22 cellular contexts compared by ENCODE assay signal in the genomic region with DNA sequence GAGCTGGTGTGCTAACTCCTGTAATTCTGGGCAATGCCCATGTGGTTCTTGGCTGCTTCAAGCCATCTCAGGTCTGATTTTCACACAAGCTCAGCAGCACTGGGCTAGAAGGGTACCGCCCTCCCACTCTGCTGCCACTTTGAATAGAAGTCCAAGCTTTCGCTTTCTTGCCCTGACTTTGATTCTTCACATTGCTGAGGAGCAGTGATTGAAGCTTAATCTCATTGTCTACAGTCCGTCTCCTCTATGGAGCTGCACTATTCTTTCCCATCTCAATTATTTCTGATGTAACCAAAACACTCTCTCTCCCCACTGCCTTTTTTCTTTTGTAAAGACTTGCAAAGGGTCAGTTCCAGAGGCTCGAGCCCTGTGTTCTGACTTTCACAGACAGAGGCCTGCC. TPM values are rescaled to one million over a fixed set of nuclear protein-coding genes. Genes with fewer than 3 reads are reported as not detected.
DNase-seq lines count a peak whose midpoint lies in the region; ATAC-seq, FAIRE-seq and TF ChIP-seq lines count a peak whose summit lies in the region.
"Had no signal": no experiment of that assay in that cellular context is flagged by ENCODE, and none has a peak within 500 bp of the region (broad histone marks: within the 10 kb centered on the region; RNA-seq: fewer than 3 reads in every experiment).

No MANE protein-coding gene starts in this region.

- H3K36me3 ChIP-seq in K562 (ENCODE audit: control insufficient read depth, insufficient read depth, low read length) (no peaks in the 10 kb centered on the region), stomach (peaks cover 0 to 51% (median 30%) of the 10 kb centered on the region in 4 donors)

- H3K4me1 ChIP-seq in K562 (replicated peaks in 1 of 2; ENCODE audit: control insufficient read depth in 2 of 2, insufficient read depth in 2 of 2, low read length in 2 of 2) (no peaks in the 10 kb centered on the region), stomach (no peaks in the 10 kb centered on the region)
- H3K4me1 ChIP-seq: Caco-2 had no signal

- WGBS in K562 (ENCODE audit: insufficient coverage, low coverage, missing lambda C conversion rate) = 15% methylated on average over 4 of the region's 4 CpGs
- 92 to 99% (median 93%) methylated on average over 4 of the region's 4 CpGs for WGBS in stomach, 5 donors

- no peak overlapping the region for H3K27ac ChIP-seq in K562 (ENCODE audit: extremely low read depth, low read depth, low read length)
- H3K27ac ChIP-seq in stomach = no peak overlapping the region
- H3K27ac ChIP-seq: GM23248 had no signal

- no peak overlapping the region for H3K4me2 ChIP-seq in K562 (ENCODE audit: insufficient read depth, low read length)

- TF ChIP-seq CTCF in K562 (IDR thresholded peaks at IDR 0.05 in 2 of 3, conservative IDR thresholded peaks at IDR 0.05 in 1 of 3; ENCODE audit: insufficient read depth in 2 of 3, low read depth in 1 of 3, low read length in 3 of 3) = no peak
- TF ChIP-seq CTCF in neural crest cell (conservative IDR thresholded peaks at IDR 0.05) = no peak
- TF ChIP-seq CTCF in stomach (IDR thresholded peaks at IDR 0.05) = no peak

- CTCF ChIA-PET in K562 (lab: Yijun Ruan, JAX; ENCODE audit: low intra/inter-chr PET ratio) = no interaction called here

- H3K27me3 ChIP-seq in K562 (ENCODE audit: control insufficient read depth in 2 of 2, insufficient read depth in 2 of 2, low read length in 2 of 2) = peaks cover 11 to 41% of the 10 kb centered on the region in 2 experiments; a peak in 4 of 5 replicates
- H3K27me3 ChIP-seq in stomach = no peaks in the 10 kb centered on the region

- in situ Hi-C loops in K562 (cut with MboI) = no loop called here

- no peaks in the 10 kb centered on the region for H3K9me1 ChIP-seq in K562 (ENCODE audit: control insufficient read depth, insufficient read depth, low read length)

- H3K27me3 Mint-ChIP-seq in neural crest cell (ENCODE audit: low read depth) = no peaks in the 10 kb centered on the region
- H3K27me3 Mint-ChIP-seq: CD4-positive, alpha-beta memory T cell had no signal

- no peak for TF ChIP-seq EP300 in K562 (IDR thresholded peaks at IDR 0.05; ENCODE audit: low read length)
- TF ChIP-seq EP300 in stomach (IDR thresholded peaks at IDR 0.05) = no peak

- no peak overlapping the region for H3K4me3 ChIP-seq in K562
- H3K4me3 ChIP-seq in stomach = no peak overlapping the region
- H3K4me3 ChIP-seq: GM23248 had no signal

- FAIRE-seq in K562 (lab: Jason Lieb, UNC) = no peak
- FAIRE-seq: G401.6, GM12892, GM19239, H1 had no signal

- H3K36me3 Mint-ChIP-seq in neural crest cell (ENCODE audit: low read depth) = no peaks in the 10 kb centered on the region

- no peaks in the 10 kb centered on the region for H3K9me3 ChIP-seq in K562 (replicated peaks; ENCODE audit: control insufficient read depth, insufficient read depth, low read depth, low read length)
- H3K9me3 ChIP-seq in stomach = no peaks in the 10 kb centered on the region
- H3K9me3 ChIP-seq: Caco-2 had no signal

- H2AFZ ChIP-seq in K562 (ENCODE audit: low read depth, low read length) = no peak overlapping the region
- H2AFZ ChIP-seq: GM23248 had no signal

- DNase-seq in K562 (ENCODE audit: extremely low read depth in 1 of 4, low spot score in 3 of 4) (no peak), neural crest cell (ENCODE audit: low read depth, low spot score) (peak; percentile 6), retina (peak; percentile 42), NCI-H774 (lab: John Stamatoyannopoulos, UW) (no peak), stomach (no peak)
- DNase-seq in stimulated activated CD4-positive, alpha-beta T cell treated with anti-CD3 and anti-CD28 coated beads, Interleukin-2, amount 100 ng/mL, for 24 hours = no peak
- DNase-seq: C1 segment of cervical spinal cord; Caco-2; CD4-positive, alpha-beta memory T cell; DMS153; DND-41; H7; HCEC 1CT had no signal

- no peak overlapping the region for H3K4me3 Mint-ChIP-seq in neural crest cell
- H3K4me3 Mint-ChIP-seq: CD4-positive, alpha-beta memory T cell had no signal

- intact Hi-C loops in K562 (cut with micrococcal nuclease) = no loop called here
- intact Hi-C loops in stomach (cut with DNase I; ENCODE audit: low total_unique reads) = no loop called here

- ATAC-seq in K562 = no peak
- ATAC-seq in SK-N-SH treated with all-trans-retinoic acid at 6 μM for 48 hours = no peak

- no peaks in the 10 kb centered on the region for H3K79me2 ChIP-seq in K562 (ENCODE audit: control insufficient read depth, insufficient read depth, low read length)

- TF ChIP-seq POLR2A in K562 (conservative IDR thresholded peaks at IDR 0.05) (no peak), stomach (IDR thresholded peaks at IDR 0.05) (no peak)

- no peak overlapping the region for H3K27ac Mint-ChIP-seq in neural crest cell (ENCODE audit: unreplicated experiment)
- H3K27ac Mint-ChIP-seq: CD4-positive, alpha-beta memory T cell had no signal

- TF ChIP-seq RAD21 in K562 (CRISPR knock-in tag; conservative IDR thresholded peaks at IDR 0.05 in 1 of 2, IDR thresholded peaks at IDR 0.05 in 1 of 2) = no peak

- H3K9me3 Mint-ChIP-seq in neural crest cell = no peaks in the 10 kb centered on the region
- H3K9me3 Mint-ChIP-seq: CD4-positive, alpha-beta memory T cell had no signal

- BruUV-seq in K562 (replicated peaks; lab: Mats Ljungman, UMichigan) = no TSS peak

- H4K20me1 ChIP-seq in K562 (replicated peaks; ENCODE audit: control insufficient read depth, insufficient read depth, low read length) = 0 out of 2 replicates have a peak, but pooled peaks cover 3% of the 10 kb centered on the region

- no peak overlapping the region for H3K9ac ChIP-seq in K562 (ENCODE audit: insufficient read depth in 1 of 2, low read depth in 2 of 2, low read length in 2 of 2)
- H3K9ac ChIP-seq: GM23248 had no signal

- peaks cover 12% of the 10 kb centered on the region for H3K4me1 Mint-ChIP-seq in neural crest cell
- H3K4me1 Mint-ChIP-seq: CD4-positive, alpha-beta memory T cell had no signal

- POLR2A ChIA-PET in K562 (lab: Yijun Ruan, JAX) = interaction anchor here (0.8 kb wide), 1 partner anchor 94 kb away, joined by 4 read pairs; a partner anchor contains a TSS

RNA-seq across cellular contexts. Expression of a gene that starts 12.9 kb away (rescaled TPM):
- total RNA-seq in K562 (2011; cell fraction: chromatin; rRNA removed; ENCODE audit: low replicate concordance) = 2.4 and 2.9 TPM in 2 replicates
- total RNA-seq in K562 (2011; cell fraction: nucleolus; rRNA removed) = 0.92 and 2.3 TPM in 2 replicates
- total RNA-seq in K562 (2011; cell fraction: nucleoplasm; rRNA removed) = 1.4 and 2.4 TPM in 2 replicates
- not detected in 2 replicates for total RNA-seq in K562 (2014; rRNA removed)
- total RNA-seq in K562 (2014; rRNA removed; fragmentation: Illumina TruSeq; extraction: Trizol) = not detected in 2 replicates
- total RNA-seq in K562 (2015; rRNA removed; fragmentation: Illumina TruSeq; extraction: Trizol) = not detected in 2 replicates
- total RNA-seq in K562 (2021) = 0.22 TPM in 1 of 2 replicates, not detected in the other
- 2.0 and 3.1 TPM in 2 replicates for polyA plus RNA-seq in K562 (2011; rRNA removed)
- polyA plus RNA-seq in K562 (2011; cell fraction: cytosol; rRNA removed) = 3.7 TPM in 2 replicates
- polyA plus RNA-seq in K562 (2011; cell fraction: nucleus; rRNA removed) = 8.0 and 10.7 TPM in 2 replicates
- 0.26 and 0.57 TPM in 2 replicates for polyA plus RNA-seq in K562 (2012)
- 0.08 TPM in 1 of 2 replicates, not detected in the other for polyA plus RNA-seq in K562 (2014; fragmentation: Illumina TruSeq; extraction: Trizol)
- polyA plus RNA-seq in K562 (2014; fragmentation: Nextera tagmentation; extraction: Ambion mirVana) = under 1 TPM in 1 of 2 experiments, not detected in 1; 0.04 TPM
- 0.08 and 0.11 TPM in 2 replicates for polyA plus RNA-seq in K562 (2014; rRNA removed)
- 1.1 and 1.3 TPM in 2 replicates for polyA minus RNA-seq in K562 (2011; rRNA and poly(A)+ RNA removed)
- not detected in 2 replicates for polyA minus RNA-seq in K562 (2011; cell fraction: cytosol; rRNA and poly(A)+ RNA removed)
- 0.94 and 2.2 TPM in 2 replicates for polyA minus RNA-seq in K562 (2011; cell fraction: nucleus; rRNA and poly(A)+ RNA removed)
- total RNA-seq in neural crest cell = not detected in 2 replicates
- total RNA-seq in stomach = 1 to 10 TPM in 2 of 5 donors, under 1 TPM in 1, not detected in 2; 0.43 to 5.0 (median 1.8) TPM
- 1 to 10 TPM in 2 of 3 donors, under 1 TPM in 1; 0.46 to 5.6 (median 1.2) TPM for polyA plus RNA-seq in stomach
- total RNA-seq: A172; A673; CD4-positive, alpha-beta memory T cell; GM23248; H1; H7 had no signal
- polyA plus RNA-seq: BJ; CD4-positive, alpha-beta memory T cell; GM23248 had no signal

RNA-seq across cellular contexts. Expression of a gene that starts 24.0 kb away (rescaled TPM):
- total RNA-seq in K562 (2011; cell fraction: chromatin; rRNA removed; ENCODE audit: low replicate concordance) = 1.1 and 1.9 TPM in 2 replicates
- total RNA-seq in K562 (2011; cell fraction: nucleolus; rRNA removed) = 0.83 and 1.2 TPM in 2 replicates
- 0.73 and 0.84 TPM in 2 replicates for total RNA-seq in K562 (2011; cell fraction: nucleoplasm; rRNA removed)
- total RNA-seq in K562 (2014; rRNA removed) = 0.64 and 0.78 TPM in 2 replicates
- total RNA-seq in K562 (2014; rRNA removed; fragmentation: Illumina TruSeq; extraction: Trizol) = 0.95 and 1.3 TPM in 2 replicates
- 0.80 and 1.0 TPM in 2 replicates for total RNA-seq in K562 (2015; rRNA removed; fragmentation: Illumina TruSeq; extraction: Trizol)
- 1.4 and 1.5 TPM in 2 replicates for total RNA-seq in K562 (2021)
- polyA plus RNA-seq in K562 (2011; rRNA removed) = 1.3 and 1.8 TPM in 2 replicates
- polyA plus RNA-seq in K562 (2011; cell fraction: cytosol; rRNA removed) = 0.64 and 1.2 TPM in 2 replicates
- 0.93 and 1.8 TPM in 2 replicates for polyA plus RNA-seq in K562 (2011; cell fraction: nucleus; rRNA removed)
- 1.6 and 4.2 TPM in 2 replicates for polyA plus RNA-seq in K562 (2012)
- 1.2 and 1.3 TPM in 2 replicates for polyA plus RNA-seq in K562 (2014; fragmentation: Illumina TruSeq; extraction: Trizol)
- polyA plus RNA-seq in K562 (2014; fragmentation: Nextera tagmentation; extraction: Ambion mirVana) = under 1 TPM; 0.35 to 0.71 TPM
- 0.66 and 1.5 TPM in 2 replicates for polyA plus RNA-seq in K562 (2014; rRNA removed)
- polyA minus RNA-seq in K562 (2011; rRNA and poly(A)+ RNA removed) = 2.9 and 7.2 TPM in 2 replicates
- polyA minus RNA-seq in K562 (2011; cell fraction: cytosol; rRNA and poly(A)+ RNA removed) = 1.0 and 2.5 TPM in 2 replicates
- 0.54 and 0.67 TPM in 2 replicates for polyA minus RNA-seq in K562 (2011; cell fraction: nucleus; rRNA and poly(A)+ RNA removed)
- 3.5 and 3.6 TPM in 2 replicates for total RNA-seq in neural crest cell
- total RNA-seq in stomach = 1 to 10 TPM in 2 of 5 donors, under 1 TPM in 2, not detected in 1; 0.29 to 5.0 (median 0.96) TPM
- 1 to 10 TPM; 1.2 to 1.5 (median 1.3) TPM for polyA plus RNA-seq in stomach

RNA-seq across cellular contexts. Expression of a gene that starts 33.3 kb away (rescaled TPM):
- 0.25 and 0.56 TPM in 2 replicates for total RNA-seq in K562 (2011; cell fraction: chromatin; rRNA removed; ENCODE audit: low replicate concordance)
- total RNA-seq in K562 (2011; cell fraction: nucleolus; rRNA removed) = 0.17 and 0.53 TPM in 2 replicates
- 0.59 and 0.84 TPM in 2 replicates for total RNA-seq in K562 (2011; cell fraction: nucleoplasm; rRNA removed)
- total RNA-seq in K562 (2014; rRNA removed) (0.16 and 0.18 TPM in 2 replicates), K562 (2014; rRNA removed; fragmentation: Illumina TruSeq; extraction: Trizol) (0.18 and 0.22 TPM in 2 replicates), K562 (2015; rRNA removed; fragmentation: Illumina TruSeq; extraction: Trizol) (0.22 and 0.23 TPM in 2 replicates), K562 (2021) (0.16 and 0.45 TPM in 2 replicates), neural crest cell (not detected in 2 replicates), stomach (10 to 100 TPM in 4 of 5 donors, 1 to 10 TPM in 1; 2.2 to 60.3 (median 16.0) TPM)
- polyA plus RNA-seq in K562 (2011; rRNA removed) (0.46 and 0.67 TPM in 2 replicates), K562 (2014; fragmentation: Illumina TruSeq; extraction: Trizol) (0.21 and 0.22 TPM in 2 replicates), K562 (2014; fragmentation: Nextera tagmentation; extraction: Ambion mirVana) (under 1 TPM; 0.07 TPM), K562 (2014; rRNA removed) (0.17 and 0.34 TPM in 2 replicates), stomach (10 to 100 TPM; 16.1 to 28.9 (median 24.5) TPM)
- polyA plus RNA-seq in K562 (2011; cell fraction: cytosol; rRNA removed) = 0.63 and 1.2 TPM in 2 replicates
- polyA plus RNA-seq in K562 (2011; cell fraction: nucleus; rRNA removed) = 0.51 and 0.95 TPM in 2 replicates
- 0.30 and 0.64 TPM in 2 replicates for polyA plus RNA-seq in K562 (2012)
- 0.30 and 0.88 TPM in 2 replicates for polyA minus RNA-seq in K562 (2011; rRNA and poly(A)+ RNA removed)
- 0.55 TPM in 1 of 2 replicates, not detected in the other for polyA minus RNA-seq in K562 (2011; cell fraction: cytosol; rRNA and poly(A)+ RNA removed)
- polyA minus RNA-seq in K562 (2011; cell fraction: nucleus; rRNA and poly(A)+ RNA removed) = 0.27 and 0.33 TPM in 2 replicates
- total RNA-seq: A172; A673; CD4-positive, alpha-beta memory T cell; GM23248 had no signal
- polyA plus RNA-seq: BJ, GM23248 had no signal

RNA-seq across cellular contexts. Expression of a gene that starts 40.6 kb away (rescaled TPM):
- total RNA-seq in K562 (2011; cell fraction: chromatin; rRNA removed; ENCODE audit: low replicate concordance) = 40.6 and 50.9 TPM in 2 replicates
- total RNA-seq in K562 (2011; cell fraction: nucleolus; rRNA removed) = 20.5 and 23.0 TPM in 2 replicates
- 26.3 and 27.7 TPM in 2 replicates for total RNA-seq in K562 (2011; cell fraction: nucleoplasm; rRNA removed)
- total RNA-seq in K562 (2014; rRNA removed) (36.2 and 39.8 TPM in 2 replicates), K562 (2014; rRNA removed; fragmentation: Illumina TruSeq; extraction: Trizol) (42.4 and 45.0 TPM in 2 replicates), K562 (2015; rRNA removed; fragmentation: Illumina TruSeq; extraction: Trizol) (52.7 and 53.2 TPM in 2 replicates), K562 (2021) (36.1 and 36.7 TPM in 2 replicates), neural crest cell (46.3 and 46.4 TPM in 2 replicates), stomach (10 to 100 TPM in 2 of 5 donors, 1 to 10 TPM in 3; 3.2 to 25.0 (median 9.9) TPM)
- polyA plus RNA-seq in K562 (2011; rRNA removed) (18.3 and 26.1 TPM in 2 replicates), K562 (2014; fragmentation: Illumina TruSeq; extraction: Trizol) (44.7 and 49.8 TPM in 2 replicates), K562 (2014; fragmentation: Nextera tagmentation; extraction: Ambion mirVana) (10 to 100 TPM; 25.8 to 66.0 TPM), K562 (2014; rRNA removed) (29.5 and 30.2 TPM in 2 replicates), stomach (10 to 100 TPM in 2 of 3 donors, 1 to 10 TPM in 1; 7.8 to 11.4 (median 10.0) TPM)
- 19.0 and 20.2 TPM in 2 replicates for polyA plus RNA-seq in K562 (2011; cell fraction: cytosol; rRNA removed)
- 15.4 and 18.4 TPM in 2 replicates for polyA plus RNA-seq in K562 (2011; cell fraction: nucleus; rRNA removed)
- polyA plus RNA-seq in K562 (2012) = 26.0 and 38.2 TPM in 2 replicates
- 19.3 and 21.5 TPM in 2 replicates for polyA minus RNA-seq in K562 (2011; rRNA and poly(A)+ RNA removed)
- polyA minus RNA-seq in K562 (2011; cell fraction: cytosol; rRNA and poly(A)+ RNA removed) = 17.4 and 19.7 TPM in 2 replicates
- 9.0 and 15.3 TPM in 2 replicates for polyA minus RNA-seq in K562 (2011; cell fraction: nucleus; rRNA and poly(A)+ RNA removed)

RNA-seq across cellular contexts. Expression of a gene that starts 40.7 kb away (rescaled TPM):
- 6.0 and 15.5 TPM in 2 replicates for total RNA-seq in K562 (2011; cell fraction: chromatin; rRNA removed; ENCODE audit: low replicate concordance)
- total RNA-seq in K562 (2011; cell fraction: nucleolus; rRNA removed) = 3.7 and 4.7 TPM in 2 replicates
- total RNA-seq in K562 (2011; cell fraction: nucleoplasm; rRNA removed) = 6.2 and 8.5 TPM in 2 replicates
- total RNA-seq in K562 (2014; rRNA removed) = 38.9 and 49.8 TPM in 2 replicates
- 60.0 and 61.5 TPM in 2 replicates for total RNA-seq in K562 (2014; rRNA removed; fragmentation: Illumina TruSeq; extraction: Trizol)
- total RNA-seq in K562 (2015; rRNA removed; fragmentation: Illumina TruSeq; extraction: Trizol) = 63.9 and 65.3 TPM in 2 replicates
- 33.0 TPM in 2 replicates for total RNA-seq in K562 (2021)
- polyA plus RNA-seq in K562 (2011; rRNA removed) = 30.1 and 42.9 TPM in 2 replicates
- 7.1 and 20.4 TPM in 2 replicates for polyA plus RNA-seq in K562 (2011; cell fraction: cytosol; rRNA removed)
- 9.9 and 13.4 TPM in 2 replicates for polyA plus RNA-seq in K562 (2011; cell fraction: nucleus; rRNA removed)
- polyA plus RNA-seq in K562 (2012) = 24.7 and 64.4 TPM in 2 replicates
- 69.5 and 76.9 TPM in 2 replicates for polyA plus RNA-seq in K562 (2014; fragmentation: Illumina TruSeq; extraction: Trizol)
- 100 to 1,000 TPM; 132 to 147 TPM for polyA plus RNA-seq in K562 (2014; fragmentation: Nextera tagmentation; extraction: Ambion mirVana)
- 57.4 and 64.6 TPM in 2 replicates for polyA plus RNA-seq in K562 (2014; rRNA removed)
- 29.1 and 33.8 TPM in 2 replicates for polyA minus RNA-seq in K562 (2011; rRNA and poly(A)+ RNA removed)
- polyA minus RNA-seq in K562 (2011; cell fraction: cytosol; rRNA and poly(A)+ RNA removed) = 6.0 and 11.5 TPM in 2 replicates
- polyA minus RNA-seq in K562 (2011; cell fraction: nucleus; rRNA and poly(A)+ RNA removed) = 3.5 and 8.0 TPM in 2 replicates
- 35.3 and 37.1 TPM in 2 replicates for total RNA-seq in neural crest cell
- 10 to 100 TPM in 4 of 5 donors, 1 to 10 TPM in 1; 7.2 to 46.1 (median 25.4) TPM for total RNA-seq in stomach
- polyA plus RNA-seq in stomach = 10 to 100 TPM; 28.2 to 66.4 (median 45.3) TPM

Comparison
In these comparisons a context has a peak if more than half of its experiments do, and no peak if none do; other contexts are left out.
1. DNase-seq: peak in neural crest cell (single experiment) and retina (single experiment); none in K562 (0 of 4), NCI-H774 (single experiment), stimulated activated CD4-positive, alpha-beta T cell treated with anti-CD3 and anti-CD28 coated beads, Interleukin-2, amount 100 ng/mL, for 24 hours (0 of 2) and stomach (single experiment).